8 cellular contexts compared by ENCODE assay signal in genomic region chr17:44086364-44087311, GRCh38. TPM values are rescaled to one million over a fixed set of nuclear protein-coding genes. Genes with fewer than 3 reads are reported as not detected.
DNase-seq lines count a peak whose midpoint lies in the region; ATAC-seq, FAIRE-seq and TF ChIP-seq lines count a peak whose summit lies in the region.
"Had no signal": no experiment of that assay in that cellular context is flagged by ENCODE, and none has a peak within 500 bp of the region (broad histone marks: within the 10 kb centered on the region; RNA-seq: fewer than 3 reads in every experiment).

No MANE protein-coding gene starts in this region.

- H3K27ac Mint-ChIP-seq in T-helper 2 cell treated with Interferon-gamma antibody and Interleukin-4, amounts not matched to agents 5 μg/mL and 100 μg/mL, for 36 hours = peak overlapping the region; percentile 36

- DNase-seq in HFF-Myc (ENCODE audit: extremely low read depth, low read depth) (peak; percentile 81), K562 (ENCODE audit: extremely low read depth in 1 of 4, low spot score in 3 of 4) (peak; percentile 92 to 96 (median 96)), HepG2 (ENCODE audit: low spot score) (peak; percentile 83), middle frontal gyrus (ENCODE audit: extremely low spot score, low spot score) (no peak)
- peak; percentile 75 for DNase-seq in T-helper 2 cell treated with Interferon-gamma antibody and Interleukin-4, amounts not matched to agents 5 μg/mL and 100 μg/mL, for 36 hours (ENCODE audit: low spot score)
- peak; percentile 26 for DNase-seq in stimulated activated CD8-positive, alpha-beta memory T cell treated with anti-CD3 and anti-CD28 coated beads, Interleukin-7, amount 100 ng/mL, for 24 hours (ENCODE audit: low read depth)

- H3K9ac ChIP-seq in K562 (ENCODE audit: insufficient read depth in 1 of 2, low read depth in 2 of 2, low read length in 2 of 2) (peak overlapping the region; percentile 65 to 86), HepG2 (ENCODE audit: insufficient read depth, low read depth, low read length) (peak overlapping the region; percentile 45)

- no peaks in the 10 kb centered on the region; the same call in 2 of the 3 replicates for H3K79me2 ChIP-seq in K562 (ENCODE audit: control insufficient read depth, insufficient read depth, low read length)
- no peaks in the 10 kb centered on the region for H3K79me2 ChIP-seq in HepG2 (ENCODE audit: insufficient read depth, low read length)

- H3K9me3 ChIP-seq in K562 (replicated peaks; ENCODE audit: control insufficient read depth, insufficient read depth, low read depth, low read length) = no peaks in the 10 kb centered on the region
- H3K9me3 ChIP-seq in HepG2 (ENCODE audit: low read length) = no peaks in the 10 kb centered on the region

- TF ChIP-seq EP300 in K562 (IDR thresholded peaks at IDR 0.05; ENCODE audit: low read length) = no peak
- 0 out of 4 replicates have a peak, but pooled peaks of 1 of the 2 experiments have one; percentile 15 for TF ChIP-seq EP300 in HepG2 (IDR thresholded peaks at IDR 0.05; ENCODE audit: low read depth in 2 of 2, low read length in 2 of 2)
- no peak for TF ChIP-seq EP300 in HepG2 (CRISPR knock-in tag; IDR thresholded peaks at IDR 0.05; ENCODE audit: borderline replicate concordance)

- peaks cover 4% of the 10 kb centered on the region for H3K9me1 ChIP-seq in K562 (ENCODE audit: control insufficient read depth, insufficient read depth, low read length)

- in situ Hi-C loops in K562 (cut with MboI) (no loop called here), HepG2 (cut with HindIII; ENCODE audit: extremely low pct_ligation_motif_present, low pct_unique_long_range_greater_than_20kb) (no loop called here)

- BruUV-seq in K562 (replicated peaks; lab: Mats Ljungman, UMichigan) = no TSS peak
- no TSS peak for BruUV-seq in HepG2 (replicated peaks; lab: Mats Ljungman, UMichigan)

- H3K4me3 ChIP-seq in HFF-Myc (replicated peaks; ENCODE audit: low read depth, low read length) (0 out of 2 replicates have a peak overlapping the region, but pooled peaks have one; percentile 8), K562 (no peak overlapping the region; the same call in 1 of the 2 replicates), HepG2 (replicated peaks in 1 of 3; ENCODE audit: insufficient read depth in 1 of 3, low read depth in 2 of 3, low read length in 3 of 3) (peak overlapping the region in 1 of 3 experiments; percentile 12; a peak in 1 of 6 replicates)

- H2AFZ ChIP-seq in K562 (ENCODE audit: low read depth, low read length) = peak overlapping the region; percentile 86
- H2AFZ ChIP-seq in HepG2 (ENCODE audit: low read length) = no peak overlapping the region

- H3K4me3 Mint-ChIP-seq in T-helper 2 cell treated with Interferon-gamma antibody and Interleukin-4, amounts not matched to agents 5 μg/mL and 100 μg/mL, for 36 hours = no peak overlapping the region

- H3K27ac ChIP-seq in K562 (ENCODE audit: extremely low read depth, low read depth, low read length) = peak overlapping the region; percentile 91
- peak overlapping the region; percentile 15 for H3K27ac ChIP-seq in HepG2 (ENCODE audit: extremely low read length, insufficient read depth, low read length)
- H3K27ac ChIP-seq: VCaP had no signal

- peak overlapping the region; percentile 85 for H3K4me2 ChIP-seq in K562 (ENCODE audit: insufficient read depth, low read length)
- peak overlapping the region; percentile 44; the same call in 1 of the 2 replicates for H3K4me2 ChIP-seq in HepG2 (ENCODE audit: low read depth, low read length)

- H4K20me1 ChIP-seq in K562 (replicated peaks; ENCODE audit: control insufficient read depth, insufficient read depth, low read length) (no peaks in the 10 kb centered on the region), HepG2 (ENCODE audit: insufficient read depth, low read length) (no peaks in the 10 kb centered on the region)

- TF ChIP-seq POLR2A in K562 (conservative IDR thresholded peaks at IDR 0.05) (0 out of 2 replicates have a peak, but pooled peaks have one; percentile 43), HepG2 (IDR thresholded peaks at IDR 0.05; ENCODE audit: insufficient read depth in 1 of 2, low read depth in 2 of 2, low read length in 2 of 2) (peak in 1 of 2 experiments; percentile 13; a peak in 1 of 4 replicates)

- 24% methylated on average over 19 of the region's 23 CpGs for WGBS in K562 (ENCODE audit: insufficient coverage, low coverage, missing lambda C conversion rate)
- WGBS in HepG2 (ENCODE audit: low lambda C conversion rate) = 31% methylated on average over 16 of the region's 23 CpGs

- CTCF ChIA-PET in K562 (lab: Yijun Ruan, JAX; ENCODE audit: low intra/inter-chr PET ratio) = no interaction called here
- CTCF ChIA-PET in HepG2 (lab: Yijun Ruan, JAX; ENCODE audit: low intra/inter-chr PET ratio, low total read pairs) = interaction anchor here (3.7 kb wide), 1 partner anchor 29 kb away, joined by 80 read pairs; no protein-coding TSS in a partner anchor

- peaks cover 6% of the 10 kb centered on the region for H3K4me1 Mint-ChIP-seq in T-helper 2 cell treated with Interferon-gamma antibody and Interleukin-4, amounts not matched to agents 5 μg/mL and 100 μg/mL, for 36 hours (ENCODE audit: low read depth)

- no peak for TF ChIP-seq RAD21 in K562 (CRISPR knock-in tag; conservative IDR thresholded peaks at IDR 0.05 in 1 of 2, IDR thresholded peaks at IDR 0.05 in 1 of 2)
- TF ChIP-seq RAD21 in HepG2 (CRISPR knock-in tag; IDR thresholded peaks at IDR 0.05) = 0 out of 2 replicates have a peak, but pooled peaks have one; percentile 22

- H3K36me3 Mint-ChIP-seq in T-helper 2 cell treated with Interferon-gamma antibody and Interleukin-4, amounts not matched to agents 5 μg/mL and 100 μg/mL, for 36 hours (ENCODE audit: low read depth) = peaks cover 10% of the 10 kb centered on the region

- H3K36me3 ChIP-seq in K562 (ENCODE audit: control insufficient read depth, insufficient read depth, low read length) = peaks cover 31% of the 10 kb centered on the region; the same call in 1 of the 3 replicates
- peaks cover 26 to 52% of the 10 kb centered on the region in 2 experiments for H3K36me3 ChIP-seq in HepG2 (replicated peaks in 1 of 2; ENCODE audit: control insufficient read depth in 1 of 2, insufficient read depth in 2 of 2, low read length in 2 of 2)

- H3K4me1 ChIP-seq in K562 (replicated peaks in 1 of 2; ENCODE audit: control insufficient read depth in 2 of 2, insufficient read depth in 2 of 2, low read length in 2 of 2) (peaks cover 21 to 56% of the 10 kb centered on the region in 2 experiments), HepG2 (ENCODE audit: insufficient read depth, low read length) (peaks cover 31% of the 10 kb centered on the region)

- POLR2A ChIA-PET in K562 (lab: Yijun Ruan, JAX) (interaction anchor here (0.8 to 1.7 kb wide), 7 partner anchors 9 to 100 kb away, joined by 3 to 5 read pairs (median 3); partner anchors contain the start of genes LSM12 and TMUB2), HepG2 (lab: Yijun Ruan, JAX) (interaction anchor here (0.6 to 2.4 kb wide), 14 partner anchors 9 to 100 kb away, joined by 3 to 12 read pairs (median 7); partner anchors contain the start of genes G6PC3, HDAC5, LSM12 and TMUB2)

- ATAC-seq in K562 = peak; percentile 89
- peak; percentile 63 for ATAC-seq in HepG2
- no peak for ATAC-seq in GM21381 (IDR thresholded peaks at IDR 0.05; ENCODE audit: unreplicated experiment)

- intact Hi-C loops in K562 (cut with micrococcal nuclease) = no loop called here
- intact Hi-C loops in HepG2 (cut with micrococcal nuclease; ENCODE audit: unreplicated experiment) = no loop called here

- H3K27me3 ChIP-seq in K562 (ENCODE audit: control insufficient read depth in 2 of 2, insufficient read depth in 2 of 2, low read length in 2 of 2) = no peaks in the 10 kb centered on the region
- no peaks in the 10 kb centered on the region for H3K27me3 ChIP-seq in HepG2 (ENCODE audit: control insufficient read depth in 1 of 2, insufficient read depth in 2 of 2, low read length in 2 of 2)

- no peaks in the 10 kb centered on the region for H3K27me3 Mint-ChIP-seq in T-helper 2 cell treated with Interferon-gamma antibody and Interleukin-4, amounts not matched to agents 5 μg/mL and 100 μg/mL, for 36 hours (ENCODE audit: low read depth)

- TF ChIP-seq CTCF in HFF-Myc (IDR thresholded peaks at IDR 0.05; ENCODE audit: low read depth, low read length, missing control alignments) = no peak
- no peak for TF ChIP-seq CTCF in K562 (IDR thresholded peaks at IDR 0.05 in 2 of 3, conservative IDR thresholded peaks at IDR 0.05 in 1 of 3; ENCODE audit: insufficient read depth in 2 of 3, low read depth in 1 of 3, low read length in 3 of 3)
- TF ChIP-seq CTCF in HepG2 (CRISPR knock-in tag; IDR thresholded peaks at IDR 0.05) = 0 out of 2 replicates have a peak, but pooled peaks have one; percentile 21

- H3K9me3 Mint-ChIP-seq in T-helper 2 cell treated with Interferon-gamma antibody and Interleukin-4, amounts not matched to agents 5 μg/mL and 100 μg/mL, for 36 hours = no peaks in the 10 kb centered on the region

- FAIRE-seq in K562 (lab: Jason Lieb, UNC) = peak; percentile 92
- FAIRE-seq in HepG2 (lab: Jason Lieb, UNC) = no peak

RNA-seq across cellular contexts. Expression of gene G6PC3, which starts 16.1 kb away (rescaled TPM):
- 33.6 and 98.9 TPM in 2 replicates for total RNA-seq in K562 (2011; cell fraction: chromatin; rRNA removed; ENCODE audit: low replicate concordance)
- 135 and 137 TPM in 2 replicates for total RNA-seq in K562 (2011; cell fraction: nucleolus; rRNA removed)
- total RNA-seq in K562 (2011; cell fraction: nucleoplasm; rRNA removed) = 99.2 and 101 TPM in 2 replicates
- total RNA-seq in K562 (2014; rRNA removed) (31.1 and 37.6 TPM in 2 replicates), K562 (2014; rRNA removed; fragmentation: Illumina TruSeq; extraction: Trizol) (11.4 and 11.6 TPM in 2 replicates), K562 (2015; rRNA removed; fragmentation: Illumina TruSeq; extraction: Trizol) (24.1 and 26.8 TPM in 2 replicates), K562 (2021) (41.9 and 47.4 TPM in 2 replicates), HepG2 (2016; rRNA removed; fragmentation: Illumina TruSeq; extraction: Trizol) (18.8 and 38.5 TPM in 2 replicates)
- polyA plus RNA-seq in K562 (2011; rRNA removed) (46.6 and 55.1 TPM in 2 replicates), K562 (2014; fragmentation: Illumina TruSeq; extraction: Trizol) (49.5 and 60.5 TPM in 2 replicates), K562 (2014; fragmentation: Nextera tagmentation; extraction: Ambion mirVana) (10 to 100 TPM; 10.4 to 14.8 TPM), K562 (2014; rRNA removed) (56.3 and 57.8 TPM in 2 replicates), HepG2 (2011; rRNA removed) (75.8 and 76.1 TPM in 2 replicates)
- 121 and 218 TPM in 2 replicates for polyA plus RNA-seq in K562 (2011; cell fraction: cytosol; rRNA removed)
- polyA plus RNA-seq in K562 (2011; cell fraction: nucleus; rRNA removed) = 51.8 and 71.7 TPM in 2 replicates
- polyA plus RNA-seq in K562 (2012) = 62.0 and 81.3 TPM in 2 replicates
- polyA minus RNA-seq in K562 (2011; rRNA and poly(A)+ RNA removed) = 31.6 and 48.8 TPM in 2 replicates
- 44.7 and 61.0 TPM in 2 replicates for polyA minus RNA-seq in K562 (2011; cell fraction: cytosol; rRNA and poly(A)+ RNA removed)
- polyA minus RNA-seq in K562 (2011; cell fraction: nucleus; rRNA and poly(A)+ RNA removed) = 24.7 and 25.6 TPM in 2 replicates
- total RNA-seq in HepG2 (2016; cell fraction: cytosol; rRNA removed; fragmentation: Illumina TruSeq; extraction: Trizol; ENCODE audit: low read depth) = 8.6 and 14.9 TPM in 2 replicates
- 17.5 and 37.8 TPM in 2 replicates for total RNA-seq in HepG2 (2016; cell fraction: insoluble cytoplasmic fraction; rRNA removed; fragmentation: Illumina TruSeq; extraction: Trizol)
- total RNA-seq in HepG2 (2016; cell fraction: membrane; rRNA removed; fragmentation: Illumina TruSeq; extraction: Trizol) = 16.0 and 22.0 TPM in 2 replicates
- 40.7 and 44.5 TPM in 2 replicates for total RNA-seq in HepG2 (2016; cell fraction: nucleus; rRNA removed; fragmentation: Illumina TruSeq; extraction: Trizol)
- polyA plus RNA-seq in HepG2 (2011; cell fraction: cytosol; rRNA removed) = 79.2 and 116 TPM in 2 replicates
- polyA plus RNA-seq in HepG2 (2011; cell fraction: nucleus; rRNA removed) = 46.2 and 49.1 TPM in 2 replicates
- polyA plus RNA-seq in HepG2 (2012) = 40.3 and 62.7 TPM in 2 replicates
- 24.5 and 33.4 TPM in 2 replicates for polyA plus RNA-seq in HepG2 (2016; cell fraction: cytosol; fragmentation: Illumina TruSeq; extraction: Trizol; ENCODE audit: low read depth)
- polyA plus RNA-seq in HepG2 (2016; cell fraction: insoluble cytoplasmic fraction; fragmentation: Illumina TruSeq; extraction: Trizol; ENCODE audit: low read depth) = 41.7 and 46.0 TPM in 2 replicates
- polyA plus RNA-seq in HepG2 (2016; cell fraction: membrane; fragmentation: Illumina TruSeq; extraction: Trizol; ENCODE audit: low read depth) = 39.8 and 42.2 TPM in 2 replicates
- 126 and 134 TPM in 2 replicates for polyA plus RNA-seq in HepG2 (2016; cell fraction: nucleus; fragmentation: Illumina TruSeq; extraction: Trizol; ENCODE audit: insufficient read depth, low read depth)
- polyA minus RNA-seq in HepG2 (2011; rRNA and poly(A)+ RNA removed; ENCODE audit: low replicate concordance) = 232 and 267 TPM in 2 replicates
- 41.8 and 52.8 TPM in 2 replicates for polyA minus RNA-seq in HepG2 (2011; cell fraction: cytosol; rRNA and poly(A)+ RNA removed)
- polyA minus RNA-seq in HepG2 (2011; cell fraction: nucleus; rRNA and poly(A)+ RNA removed) = 25.0 and 33.2 TPM in 2 replicates

RNA-seq across cellular contexts. Expression of gene LSM12, which starts 20.2 kb away (rescaled TPM):
- total RNA-seq in K562 (2011; cell fraction: chromatin; rRNA removed; ENCODE audit: low replicate concordance) = 48.1 and 49.0 TPM in 2 replicates
- total RNA-seq in K562 (2011; cell fraction: nucleolus; rRNA removed) = 32.9 and 33.7 TPM in 2 replicates
- 64.8 and 108 TPM in 2 replicates for total RNA-seq in K562 (2011; cell fraction: nucleoplasm; rRNA removed)
- total RNA-seq in K562 (2014; rRNA removed) = 53.0 and 71.1 TPM in 2 replicates
- total RNA-seq in K562 (2014; rRNA removed; fragmentation: Illumina TruSeq; extraction: Trizol) = 78.4 and 82.8 TPM in 2 replicates
- 95.0 and 102 TPM in 2 replicates for total RNA-seq in K562 (2015; rRNA removed; fragmentation: Illumina TruSeq; extraction: Trizol)
- total RNA-seq in K562 (2021) = 104 and 108 TPM in 2 replicates
- polyA plus RNA-seq in K562 (2011; rRNA removed) = 66.3 and 82.2 TPM in 2 replicates
- polyA plus RNA-seq in K562 (2011; cell fraction: cytosol; rRNA removed) = 56.4 and 75.0 TPM in 2 replicates
- 32.9 and 38.2 TPM in 2 replicates for polyA plus RNA-seq in K562 (2011; cell fraction: nucleus; rRNA removed)
- 40.9 and 63.3 TPM in 2 replicates for polyA plus RNA-seq in K562 (2012)
- polyA plus RNA-seq in K562 (2014; fragmentation: Illumina TruSeq; extraction: Trizol) = 98.5 and 124 TPM in 2 replicates
- 100 to 1,000 TPM in 1 of 2 experiments, 10 to 100 TPM in 1; 89.3 to 258 TPM for polyA plus RNA-seq in K562 (2014; fragmentation: Nextera tagmentation; extraction: Ambion mirVana)
- 70.0 and 80.9 TPM in 2 replicates for polyA plus RNA-seq in K562 (2014; rRNA removed)
- 133 and 173 TPM in 2 replicates for polyA minus RNA-seq in K562 (2011; rRNA and poly(A)+ RNA removed)
- 44.4 and 52.5 TPM in 2 replicates for polyA minus RNA-seq in K562 (2011; cell fraction: cytosol; rRNA and poly(A)+ RNA removed)
- 11.3 and 24.1 TPM in 2 replicates for polyA minus RNA-seq in K562 (2011; cell fraction: nucleus; rRNA and poly(A)+ RNA removed)
- total RNA-seq in HepG2 (2016; rRNA removed; fragmentation: Illumina TruSeq; extraction: Trizol) = 52.8 and 58.4 TPM in 2 replicates
- total RNA-seq in HepG2 (2016; cell fraction: cytosol; rRNA removed; fragmentation: Illumina TruSeq; extraction: Trizol; ENCODE audit: low read depth) = 33.1 and 35.6 TPM in 2 replicates
- total RNA-seq in HepG2 (2016; cell fraction: insoluble cytoplasmic fraction; rRNA removed; fragmentation: Illumina TruSeq; extraction: Trizol) = 54.1 and 58.0 TPM in 2 replicates
- total RNA-seq in HepG2 (2016; cell fraction: membrane; rRNA removed; fragmentation: Illumina TruSeq; extraction: Trizol) = 83.5 and 84.1 TPM in 2 replicates
- total RNA-seq in HepG2 (2016; cell fraction: nucleus; rRNA removed; fragmentation: Illumina TruSeq; extraction: Trizol) = 32.8 and 34.5 TPM in 2 replicates
- 43.3 and 55.7 TPM in 2 replicates for polyA plus RNA-seq in HepG2 (2011; rRNA removed)
- polyA plus RNA-seq in HepG2 (2011; cell fraction: cytosol; rRNA removed) = 39.5 and 49.1 TPM in 2 replicates
- polyA plus RNA-seq in HepG2 (2011; cell fraction: nucleus; rRNA removed) = 23.0 and 23.8 TPM in 2 replicates
- polyA plus RNA-seq in HepG2 (2012) = 41.3 and 43.4 TPM in 2 replicates
- 42.1 and 49.1 TPM in 2 replicates for polyA plus RNA-seq in HepG2 (2016; cell fraction: cytosol; fragmentation: Illumina TruSeq; extraction: Trizol; ENCODE audit: low read depth)
- 92.1 and 94.1 TPM in 2 replicates for polyA plus RNA-seq in HepG2 (2016; cell fraction: insoluble cytoplasmic fraction; fragmentation: Illumina TruSeq; extraction: Trizol; ENCODE audit: low read depth)
- polyA plus RNA-seq in HepG2 (2016; cell fraction: membrane; fragmentation: Illumina TruSeq; extraction: Trizol; ENCODE audit: low read depth) = 93.0 and 95.9 TPM in 2 replicates
- polyA plus RNA-seq in HepG2 (2016; cell fraction: nucleus; fragmentation: Illumina TruSeq; extraction: Trizol; ENCODE audit: insufficient read depth, low read depth) = 65.1 and 74.2 TPM in 2 replicates
- polyA minus RNA-seq in HepG2 (2011; rRNA and poly(A)+ RNA removed; ENCODE audit: low replicate concordance) = 62.0 and 88.5 TPM in 2 replicates
- 34.6 and 39.9 TPM in 2 replicates for polyA minus RNA-seq in HepG2 (2011; cell fraction: cytosol; rRNA and poly(A)+ RNA removed)
- 40.4 and 42.5 TPM in 2 replicates for polyA minus RNA-seq in HepG2 (2011; cell fraction: nucleus; rRNA and poly(A)+ RNA removed)

RNA-seq across cellular contexts. Expression of gene HDAC5, which starts 36.8 kb away (rescaled TPM):
- 27.5 and 79.4 TPM in 2 replicates for total RNA-seq in K562 (2011; cell fraction: chromatin; rRNA removed; ENCODE audit: low replicate concordance)
- total RNA-seq in K562 (2011; cell fraction: nucleolus; rRNA removed) = 54.3 and 56.9 TPM in 2 replicates
- 39.6 and 46.3 TPM in 2 replicates for total RNA-seq in K562 (2011; cell fraction: nucleoplasm; rRNA removed)
- total RNA-seq in K562 (2014; rRNA removed) (26.2 and 29.6 TPM in 2 replicates), K562 (2014; rRNA removed; fragmentation: Illumina TruSeq; extraction: Trizol) (4.7 and 6.5 TPM in 2 replicates), K562 (2015; rRNA removed; fragmentation: Illumina TruSeq; extraction: Trizol) (8.0 and 8.7 TPM in 2 replicates), K562 (2021) (23.1 and 25.1 TPM in 2 replicates), HepG2 (2016; rRNA removed; fragmentation: Illumina TruSeq; extraction: Trizol) (34.0 and 46.4 TPM in 2 replicates)
- polyA plus RNA-seq in K562 (2011; rRNA removed) (24.0 and 36.0 TPM in 2 replicates), K562 (2014; fragmentation: Illumina TruSeq; extraction: Trizol) (16.4 and 20.5 TPM in 2 replicates), K562 (2014; fragmentation: Nextera tagmentation; extraction: Ambion mirVana) (under 1 TPM; 0.45 to 0.73 TPM), K562 (2014; rRNA removed) (18.6 and 20.2 TPM in 2 replicates), HepG2 (2011; rRNA removed) (85.4 and 140 TPM in 2 replicates)
- polyA plus RNA-seq in K562 (2011; cell fraction: cytosol; rRNA removed) = 31.1 and 42.9 TPM in 2 replicates
- polyA plus RNA-seq in K562 (2011; cell fraction: nucleus; rRNA removed) = 34.0 and 43.6 TPM in 2 replicates
- 18.3 and 32.1 TPM in 2 replicates for polyA plus RNA-seq in K562 (2012)
- 17.7 and 29.2 TPM in 2 replicates for polyA minus RNA-seq in K562 (2011; rRNA and poly(A)+ RNA removed)
- 26.6 and 29.1 TPM in 2 replicates for polyA minus RNA-seq in K562 (2011; cell fraction: cytosol; rRNA and poly(A)+ RNA removed)
- 16.2 and 17.5 TPM in 2 replicates for polyA minus RNA-seq in K562 (2011; cell fraction: nucleus; rRNA and poly(A)+ RNA removed)
- 9.5 and 10.8 TPM in 2 replicates for total RNA-seq in HepG2 (2016; cell fraction: cytosol; rRNA removed; fragmentation: Illumina TruSeq; extraction: Trizol; ENCODE audit: low read depth)
- 32.6 and 44.0 TPM in 2 replicates for total RNA-seq in HepG2 (2016; cell fraction: insoluble cytoplasmic fraction; rRNA removed; fragmentation: Illumina TruSeq; extraction: Trizol)
- 18.6 and 21.1 TPM in 2 replicates for total RNA-seq in HepG2 (2016; cell fraction: membrane; rRNA removed; fragmentation: Illumina TruSeq; extraction: Trizol)
- total RNA-seq in HepG2 (2016; cell fraction: nucleus; rRNA removed; fragmentation: Illumina TruSeq; extraction: Trizol) = 37.8 and 39.5 TPM in 2 replicates
- polyA plus RNA-seq in HepG2 (2011; cell fraction: cytosol; rRNA removed) = 66.8 and 91.0 TPM in 2 replicates
- polyA plus RNA-seq in HepG2 (2011; cell fraction: nucleus; rRNA removed) = 179 and 189 TPM in 2 replicates
- polyA plus RNA-seq in HepG2 (2012) = 88.1 and 102 TPM in 2 replicates
- 3.3 and 3.4 TPM in 2 replicates for polyA plus RNA-seq in HepG2 (2016; cell fraction: cytosol; fragmentation: Illumina TruSeq; extraction: Trizol; ENCODE audit: low read depth)
- 24.1 and 29.9 TPM in 2 replicates for polyA plus RNA-seq in HepG2 (2016; cell fraction: insoluble cytoplasmic fraction; fragmentation: Illumina TruSeq; extraction: Trizol; ENCODE audit: low read depth)
- 9.7 and 10.3 TPM in 2 replicates for polyA plus RNA-seq in HepG2 (2016; cell fraction: membrane; fragmentation: Illumina TruSeq; extraction: Trizol; ENCODE audit: low read depth)
- 56.7 and 66.5 TPM in 2 replicates for polyA plus RNA-seq in HepG2 (2016; cell fraction: nucleus; fragmentation: Illumina TruSeq; extraction: Trizol; ENCODE audit: insufficient read depth, low read depth)
- polyA minus RNA-seq in HepG2 (2011; rRNA and poly(A)+ RNA removed; ENCODE audit: low replicate concordance) = 59.4 and 315 TPM in 2 replicates
- polyA minus RNA-seq in HepG2 (2011; cell fraction: cytosol; rRNA and poly(A)+ RNA removed) = 82.1 and 94.7 TPM in 2 replicates
- 68.9 and 78.6 TPM in 2 replicates for polyA minus RNA-seq in HepG2 (2011; cell fraction: nucleus; rRNA and poly(A)+ RNA removed)

RNA-seq across cellular contexts. Expression of gene HROB, which starts 55.1 kb away (rescaled TPM):
- total RNA-seq in K562 (2011; cell fraction: chromatin; rRNA removed; ENCODE audit: low replicate concordance) = 57.8 and 130 TPM in 2 replicates
- 60.3 and 68.5 TPM in 2 replicates for total RNA-seq in K562 (2011; cell fraction: nucleolus; rRNA removed)
- 45.9 and 50.4 TPM in 2 replicates for total RNA-seq in K562 (2011; cell fraction: nucleoplasm; rRNA removed)
- total RNA-seq in K562 (2014; rRNA removed) (10.4 and 15.0 TPM in 2 replicates), K562 (2014; rRNA removed; fragmentation: Illumina TruSeq; extraction: Trizol) (7.1 and 9.3 TPM in 2 replicates), K562 (2015; rRNA removed; fragmentation: Illumina TruSeq; extraction: Trizol) (9.6 and 9.8 TPM in 2 replicates), K562 (2021) (17.5 and 20.1 TPM in 2 replicates), HepG2 (2016; rRNA removed; fragmentation: Illumina TruSeq; extraction: Trizol) (6.7 and 7.1 TPM in 2 replicates)
- polyA plus RNA-seq in K562 (2011; rRNA removed) (11.9 and 25.9 TPM in 2 replicates), K562 (2014; fragmentation: Illumina TruSeq; extraction: Trizol) (18.9 and 19.5 TPM in 2 replicates), K562 (2014; fragmentation: Nextera tagmentation; extraction: Ambion mirVana) (1 to 10 TPM; 6.6 to 6.7 TPM), K562 (2014; rRNA removed) (10.6 and 13.5 TPM in 2 replicates), HepG2 (2011; rRNA removed) (5.0 and 6.1 TPM in 2 replicates)
- polyA plus RNA-seq in K562 (2011; cell fraction: cytosol; rRNA removed) = 22.0 and 24.6 TPM in 2 replicates
- polyA plus RNA-seq in K562 (2011; cell fraction: nucleus; rRNA removed) = 34.5 and 44.9 TPM in 2 replicates
- 11.8 and 18.1 TPM in 2 replicates for polyA plus RNA-seq in K562 (2012)
- polyA minus RNA-seq in K562 (2011; rRNA and poly(A)+ RNA removed) = 21.5 and 22.0 TPM in 2 replicates
- polyA minus RNA-seq in K562 (2011; cell fraction: cytosol; rRNA and poly(A)+ RNA removed) = 15.9 and 16.5 TPM in 2 replicates
- 10.0 and 13.3 TPM in 2 replicates for polyA minus RNA-seq in K562 (2011; cell fraction: nucleus; rRNA and poly(A)+ RNA removed)
- total RNA-seq in HepG2 (2016; cell fraction: cytosol; rRNA removed; fragmentation: Illumina TruSeq; extraction: Trizol; ENCODE audit: low read depth) = 5.6 and 7.4 TPM in 2 replicates
- total RNA-seq in HepG2 (2016; cell fraction: insoluble cytoplasmic fraction; rRNA removed; fragmentation: Illumina TruSeq; extraction: Trizol) = 5.5 and 5.6 TPM in 2 replicates
- 5.5 and 5.6 TPM in 2 replicates for total RNA-seq in HepG2 (2016; cell fraction: membrane; rRNA removed; fragmentation: Illumina TruSeq; extraction: Trizol)
- 5.1 and 5.5 TPM in 2 replicates for total RNA-seq in HepG2 (2016; cell fraction: nucleus; rRNA removed; fragmentation: Illumina TruSeq; extraction: Trizol)
- polyA plus RNA-seq in HepG2 (2011; cell fraction: cytosol; rRNA removed) = 3.3 and 4.0 TPM in 2 replicates
- 7.3 and 8.7 TPM in 2 replicates for polyA plus RNA-seq in HepG2 (2011; cell fraction: nucleus; rRNA removed)
- polyA plus RNA-seq in HepG2 (2012) = 2.5 and 4.8 TPM in 2 replicates
- 1.4 and 1.5 TPM in 2 replicates for polyA plus RNA-seq in HepG2 (2016; cell fraction: cytosol; fragmentation: Illumina TruSeq; extraction: Trizol; ENCODE audit: low read depth)
- polyA plus RNA-seq in HepG2 (2016; cell fraction: insoluble cytoplasmic fraction; fragmentation: Illumina TruSeq; extraction: Trizol; ENCODE audit: low read depth) = 6.2 and 7.5 TPM in 2 replicates
- polyA plus RNA-seq in HepG2 (2016; cell fraction: membrane; fragmentation: Illumina TruSeq; extraction: Trizol; ENCODE audit: low read depth) = 2.2 and 3.0 TPM in 2 replicates
- polyA plus RNA-seq in HepG2 (2016; cell fraction: nucleus; fragmentation: Illumina TruSeq; extraction: Trizol; ENCODE audit: insufficient read depth, low read depth) = 14.2 and 16.9 TPM in 2 replicates
- polyA minus RNA-seq in HepG2 (2011; rRNA and poly(A)+ RNA removed; ENCODE audit: low replicate concordance) = 11.6 and 25.6 TPM in 2 replicates
- polyA minus RNA-seq in HepG2 (2011; cell fraction: cytosol; rRNA and poly(A)+ RNA removed) = 2.7 and 4.6 TPM in 2 replicates
- polyA minus RNA-seq in HepG2 (2011; cell fraction: nucleus; rRNA and poly(A)+ RNA removed) = 3.9 and 4.5 TPM in 2 replicates
